2 cellular contexts compared by ENCODE assay signal in the genomic region with DNA sequence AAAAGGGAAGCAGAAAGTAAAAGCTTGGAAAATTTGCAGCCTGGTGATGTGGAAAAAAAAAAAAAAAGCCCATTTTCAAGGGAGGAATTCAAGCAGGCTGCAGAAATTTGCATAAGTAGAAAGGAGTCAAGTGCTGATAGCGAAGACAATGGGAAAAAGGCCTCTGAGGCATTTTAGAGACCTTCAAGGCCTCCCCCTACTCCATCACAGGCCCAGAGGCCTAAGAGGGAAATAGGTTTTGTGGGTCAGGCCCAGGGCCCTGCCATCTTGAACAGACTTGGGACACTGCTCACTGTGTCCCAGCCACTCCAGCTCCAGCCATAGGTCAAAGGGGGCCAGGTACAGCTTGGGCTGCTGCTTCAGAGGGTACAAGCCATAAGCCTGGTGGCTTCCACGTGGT.
TF ChIP-seq lines count a peak whose summit lies in the region.

No MANE protein-coding gene starts in this region.

TF ChIP-seq in HepG2, 621 proteins besides CTCF, POLR2A, EP300 and RAD21:
- TF ChIP-seq, protein P1, sequence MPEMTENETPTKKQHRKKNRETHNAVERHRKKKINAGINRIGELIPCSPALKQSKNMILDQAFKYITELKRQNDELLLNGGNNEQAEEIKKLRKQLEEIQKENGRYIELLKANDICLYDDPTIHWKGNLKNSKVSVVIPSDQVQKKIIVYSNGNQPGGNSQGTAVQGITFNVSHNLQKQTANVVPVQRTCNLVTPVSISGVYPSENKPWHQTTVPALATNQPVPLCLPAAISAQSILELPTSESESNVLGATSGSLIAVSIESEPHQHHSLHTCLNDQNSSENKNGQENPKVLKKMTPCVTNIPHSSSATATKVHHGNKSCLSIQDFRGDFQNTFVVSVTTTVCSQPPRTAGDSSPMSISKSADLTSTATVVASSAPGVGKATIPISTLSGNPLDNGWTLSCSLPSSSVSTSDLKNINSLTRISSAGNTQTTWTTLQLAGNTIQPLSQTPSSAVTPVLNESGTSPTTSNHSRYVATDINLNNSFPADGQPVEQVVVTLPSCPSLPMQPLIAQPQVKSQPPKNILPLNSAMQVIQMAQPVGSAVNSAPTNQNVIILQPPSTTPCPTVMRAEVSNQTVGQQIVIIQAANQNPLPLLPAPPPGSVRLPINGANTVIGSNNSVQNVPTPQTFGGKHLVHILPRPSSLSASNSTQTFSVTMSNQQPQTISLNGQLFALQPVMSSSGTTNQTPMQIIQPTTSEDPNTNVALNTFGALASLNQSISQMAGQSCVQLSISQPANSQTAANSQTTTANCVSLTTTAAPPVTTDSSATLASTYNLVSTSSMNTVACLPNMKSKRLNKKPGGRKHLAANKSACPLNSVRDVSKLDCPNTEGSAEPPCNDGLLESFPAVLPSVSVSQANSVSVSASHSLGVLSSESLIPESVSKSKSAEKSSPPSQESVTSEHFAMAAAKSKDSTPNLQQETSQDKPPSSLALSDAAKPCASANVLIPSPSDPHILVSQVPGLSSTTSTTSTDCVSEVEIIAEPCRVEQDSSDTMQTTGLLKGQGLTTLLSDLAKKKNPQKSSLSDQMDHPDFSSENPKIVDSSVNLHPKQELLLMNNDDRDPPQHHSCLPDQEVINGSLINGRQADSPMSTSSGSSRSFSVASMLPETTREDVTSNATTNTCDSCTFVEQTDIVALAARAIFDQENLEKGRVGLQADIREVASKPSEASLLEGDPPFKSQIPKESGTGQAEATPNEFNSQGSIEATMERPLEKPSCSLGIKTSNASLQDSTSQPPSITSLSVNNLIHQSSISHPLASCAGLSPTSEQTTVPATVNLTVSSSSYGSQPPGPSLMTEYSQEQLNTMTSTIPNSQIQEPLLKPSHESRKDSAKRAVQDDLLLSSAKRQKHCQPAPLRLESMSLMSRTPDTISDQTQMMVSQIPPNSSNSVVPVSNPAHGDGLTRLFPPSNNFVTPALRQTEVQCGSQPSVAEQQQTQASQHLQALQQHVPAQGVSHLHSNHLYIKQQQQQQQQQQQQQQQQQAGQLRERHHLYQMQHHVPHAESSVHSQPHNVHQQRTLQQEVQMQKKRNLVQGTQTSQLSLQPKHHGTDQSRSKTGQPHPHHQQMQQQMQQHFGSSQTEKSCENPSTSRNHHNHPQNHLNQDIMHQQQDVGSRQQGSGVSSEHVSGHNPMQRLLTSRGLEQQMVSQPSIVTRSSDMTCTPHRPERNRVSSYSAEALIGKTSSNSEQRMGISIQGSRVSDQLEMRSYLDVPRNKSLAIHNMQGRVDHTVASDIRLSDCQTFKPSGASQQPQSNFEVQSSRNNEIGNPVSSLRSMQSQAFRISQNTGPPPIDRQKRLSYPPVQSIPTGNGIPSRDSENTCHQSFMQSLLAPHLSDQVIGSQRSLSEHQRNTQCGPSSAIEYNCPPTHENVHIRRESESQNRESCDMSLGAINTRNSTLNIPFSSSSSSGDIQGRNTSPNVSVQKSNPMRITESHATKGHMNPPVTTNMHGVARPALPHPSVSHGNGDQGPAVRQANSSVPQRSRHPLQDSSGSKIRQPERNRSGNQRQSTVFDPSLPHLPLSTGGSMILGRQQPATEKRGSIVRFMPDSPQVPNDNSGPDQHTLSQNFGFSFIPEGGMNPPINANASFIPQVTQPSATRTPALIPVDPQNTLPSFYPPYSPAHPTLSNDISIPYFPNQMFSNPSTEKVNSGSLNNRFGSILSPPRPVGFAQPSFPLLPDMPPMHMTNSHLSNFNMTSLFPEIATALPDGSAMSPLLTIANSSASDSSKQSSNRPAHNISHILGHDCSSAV (CRISPR knock-in tag; IDR thresholded peaks at IDR 0.05; ENCODE audit: borderline replicate concordance): no peak
- TF ChIP-seq ZFP37 (CRISPR knock-in tag; IDR thresholded peaks at IDR 0.05; ENCODE audit: borderline replicate concordance) (no peak), MBD4 (IDR thresholded peaks at IDR 0.05; ENCODE audit: borderline replicate concordance, low read length) (no peak), FOXM1 (CRISPR knock-in tag; IDR thresholded peaks at IDR 0.05) (no peak), KLF6 (CRISPR knock-in tag; IDR thresholded peaks at IDR 0.05) (no peak), RAD51 (IDR thresholded peaks at IDR 0.05; ENCODE audit: borderline replicate concordance) (no peak), DNMT3B (CRISPR knock-in tag; conservative IDR thresholded peaks at IDR 0.05) (no peak)
- TF ChIP-seq, protein P2, sequence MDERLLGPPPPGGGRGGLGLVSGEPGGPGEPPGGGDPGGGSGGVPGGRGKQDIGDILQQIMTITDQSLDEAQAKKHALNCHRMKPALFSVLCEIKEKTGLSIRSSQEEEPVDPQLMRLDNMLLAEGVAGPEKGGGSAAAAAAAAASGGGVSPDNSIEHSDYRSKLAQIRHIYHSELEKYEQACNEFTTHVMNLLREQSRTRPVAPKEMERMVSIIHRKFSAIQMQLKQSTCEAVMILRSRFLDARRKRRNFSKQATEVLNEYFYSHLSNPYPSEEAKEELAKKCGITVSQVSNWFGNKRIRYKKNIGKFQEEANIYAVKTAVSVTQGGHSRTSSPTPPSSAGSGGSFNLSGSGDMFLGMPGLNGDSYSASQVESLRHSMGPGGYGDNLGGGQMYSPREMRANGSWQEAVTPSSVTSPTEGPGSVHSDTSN (CRISPR knock-in tag; IDR thresholded peaks at IDR 0.05): no peak

TF ChIP-seq in H1, 55 proteins besides CTCF, POLR2A, EP300 and RAD21:
- TF ChIP-seq TAF1 (IDR thresholded peaks at IDR 0.05; ENCODE audit: low read depth, low read length) (no peak), SP4 (IDR thresholded peaks at IDR 0.05; ENCODE audit: low read length) (no peak), EGR1 (IDR thresholded peaks at IDR 0.05; ENCODE audit: borderline replicate concordance, low read depth, low read length) (0 out of 2 replicates have a peak, but pooled peaks have one; percentile 11), SIX5 (IDR thresholded peaks at IDR 0.05; ENCODE audit: low read depth, low read length) (no peak), YY1 (IDR thresholded peaks at IDR 0.05; ENCODE audit: low read depth, low read length) (peak; percentile 68), EZH2 (IDR thresholded peaks at IDR 0.05; ENCODE audit: low read depth, low read length, severe bottlenecking) (no peak), CEBPB (IDR thresholded peaks at IDR 0.05; ENCODE audit: low read depth, low read length) (no peak), KDM1A (IDR thresholded peaks at IDR 0.05; ENCODE audit: borderline replicate concordance, low read length) (no peak), NANOG (IDR thresholded peaks at IDR 0.05; ENCODE audit: insufficient read depth, low read depth, low read length, poor library complexity, severe bottlenecking) (peak; percentile 32)
